In genomic region chr3:139797724-139798343, GRCh38 we compare ENCODE assay signal across 9 cellular contexts.
DNase-seq lines count a peak whose midpoint lies in the region; ATAC-seq lines count a peak whose summit lies in the region.
"Had no signal": no experiment of that assay in that cellular context is flagged by ENCODE, and none has a peak within 500 bp of the region (broad histone marks: within the 10 kb centered on the region; RNA-seq: fewer than 3 reads in every experiment).

No MANE protein-coding gene starts in this region.

- no peaks in the 10 kb centered on the region for H3K4me1 ChIP-seq in adipocyte (ENCODE audit: control insufficient read depth, insufficient read depth, low read length)

- peaks cover 5% of the 10 kb centered on the region for H3K9me3 Mint-ChIP-seq in natural killer cell treated with Interleukin-12 subunit alpha and Interleukin-12 subunit beta and Interleukin-15 and Interleukin-18, amount 100 ng/mL, for 72 hours

- peaks cover 7% of the 10 kb centered on the region for H3K9me3 ChIP-seq in adipocyte (ENCODE audit: control insufficient read depth, low read length)

- H3K4me3 Mint-ChIP-seq in natural killer cell treated with Interleukin-12 subunit alpha and Interleukin-12 subunit beta and Interleukin-15 and Interleukin-18, amount 100 ng/mL, for 72 hours = no peak overlapping the region

- H3K9ac ChIP-seq in adipocyte (ENCODE audit: low read length) = no peak overlapping the region

- no peaks in the 10 kb centered on the region for H3K4me1 Mint-ChIP-seq in natural killer cell treated with Interleukin-12 subunit alpha and Interleukin-12 subunit beta and Interleukin-15 and Interleukin-18, amount 100 ng/mL, for 72 hours (ENCODE audit: low read depth in 2 of 2)

- no peak for ATAC-seq in GM19328 (IDR thresholded peaks at IDR 0.05; ENCODE audit: unreplicated experiment)
- ATAC-seq in natural killer cell treated with Interleukin-12 subunit alpha and Interleukin-12 subunit beta and Interleukin-15 and Interleukin-18, amount 100 ng/mL, for 72 hours = no peak
- ATAC-seq: activated naive CD4-positive, alpha-beta T cell treated with anti-CD3 and anti-CD28 coated beads, Interleukin-2, amount 50 U/mL, for 72 hours had no signal

- H3K27me3 ChIP-seq in adipocyte (replicated peaks; ENCODE audit: control insufficient read depth, insufficient read depth, low read length) = no peaks in the 10 kb centered on the region

- no peaks in the 10 kb centered on the region for H3K36me3 ChIP-seq in adipocyte (ENCODE audit: control insufficient read depth, insufficient read depth, low read length, severe bottlenecking)

- no peaks in the 10 kb centered on the region for H3K27me3 Mint-ChIP-seq in natural killer cell treated with Interleukin-12 subunit alpha and Interleukin-12 subunit beta and Interleukin-15 and Interleukin-18, amount 100 ng/mL, for 72 hours

- H3K4me3 ChIP-seq in adipocyte (ENCODE audit: low read length) = no peak overlapping the region

- DNase-seq in EH (ENCODE audit: low read depth) (peak; percentile 55), LHCN-M2 (ENCODE audit: low read depth) (peak; percentile 14), adipocyte (ENCODE audit: low read depth) (peak; percentile 68), left kidney (ENCODE audit: low read depth, low spot score) (peak; percentile 86), SK-N-DZ (ENCODE audit: low spot score) (no peak), cerebellum (ENCODE audit: low spot score) (no peak)
- DNase-seq in natural killer cell treated with Interleukin-12 subunit alpha and Interleukin-12 subunit beta and Interleukin-15 and Interleukin-18, amount 100 ng/mL, for 72 hours (ENCODE audit: low spot score) = no peak

- H3K36me3 Mint-ChIP-seq in natural killer cell treated with Interleukin-12 subunit alpha and Interleukin-12 subunit beta and Interleukin-15 and Interleukin-18, amount 100 ng/mL, for 72 hours = no peaks in the 10 kb centered on the region

- H3K27ac Mint-ChIP-seq in natural killer cell treated with Interleukin-12 subunit alpha and Interleukin-12 subunit beta and Interleukin-15 and Interleukin-18, amount 100 ng/mL, for 72 hours = no peak overlapping the region
- H3K27ac Mint-ChIP-seq: activated naive CD4-positive, alpha-beta T cell treated with anti-CD3 and anti-CD28 coated beads, Interleukin-2, amount 50 U/mL, for 72 hours had no signal

Comparison
In these comparisons a context has a peak if more than half of its experiments do, and no peak if none do; other contexts are left out.
1. DNase-seq: peak in EH (single experiment), LHCN-M2 (single experiment), adipocyte (single experiment) and left kidney (single experiment); none in SK-N-DZ (single experiment), cerebellum (single experiment) and natural killer cell treated with Interleukin-12 subunit alpha and Interleukin-12 subunit beta and Interleukin-15 and Interleukin-18, amount 100 ng/mL, for 72 hours (single experiment).